8 cellular contexts compared by ENCODE assay signal in genomic region chr16:8964462-8964861, GRCh38. TPM values are rescaled to one million over a fixed set of nuclear protein-coding genes. Genes with fewer than 3 reads are reported as not detected.
DNase-seq lines count a peak whose midpoint lies in the region; ATAC-seq and TF ChIP-seq lines count a peak whose summit lies in the region.

No MANE protein-coding gene starts in this region.

- POLR2A ChIA-PET in naive thymus-derived CD8-positive, alpha-beta T cell (lab: Charles Lee) = interaction anchor here (1.0 to 5.8 kb wide), 4 partner anchors 17 to 127 kb away, joined by 3 to 43 read pairs (median 4); partner anchors contain the start of gene HAPSTR1

- no peaks in the 10 kb centered on the region for H3K9me3 ChIP-seq in colonic mucosa

- H3K4me3 ChIP-seq in AG09309 (ENCODE audit: control insufficient read depth, low read depth, low read length) (peak overlapping the region; percentile 77), colonic mucosa (peak overlapping the region; percentile 58)
- peak overlapping the region; percentile 62 for H3K4me3 ChIP-seq in Jurkat, Clone E6-1 (ENCODE audit: low read length)

- peak overlapping the region in 9 of 10 donors; percentile 40 to 87 (median 75) for H3K27ac Mint-ChIP-seq in naive thymus-derived CD8-positive, alpha-beta T cell

- H3K36me3 ChIP-seq in colonic mucosa = no peaks in the 10 kb centered on the region

- H3K9me3 Mint-ChIP-seq in naive thymus-derived CD8-positive, alpha-beta T cell = no peaks in the 10 kb centered on the region

- peaks cover 22 to 43% (median 32%) of the 10 kb centered on the region in 4 donors for H3K4me1 Mint-ChIP-seq in naive thymus-derived CD8-positive, alpha-beta T cell

- intact Hi-C loops in colonic mucosa (cut with DNase I) = no loop called here

- no peaks in the 10 kb centered on the region for H3K27me3 ChIP-seq in colonic mucosa

- no peak for TF ChIP-seq CTCF in AG09309 (IDR thresholded peaks at IDR 0.05; ENCODE audit: control insufficient read depth, insufficient read depth, low read depth, low read length, missing control alignments)
- no peak for TF ChIP-seq CTCF in colonic mucosa (IDR thresholded peaks at IDR 0.05)

- peak overlapping the region; percentile 36 to 89 (median 78) for H3K4me3 Mint-ChIP-seq in naive thymus-derived CD8-positive, alpha-beta T cell

- ATAC-seq in naive thymus-derived CD8-positive, alpha-beta T cell = no peak
- ATAC-seq in HG02870 (IDR thresholded peaks at IDR 0.05; ENCODE audit: unreplicated experiment) = no peak

- DNase-seq in AG09309 (ENCODE audit: low read depth) (no peak), colonic mucosa (no peak), GM19240 (ENCODE audit: insufficient read length, low spot score) (no peak), DMS79 treated with DMSO at 0.1 percent for 48 hours (lab: John Stamatoyannopoulos, UW) (no peak), NCI-H2171 treated with DMSO at 0.1 percent for 48 hours (lab: John Stamatoyannopoulos, UW) (no peak)
- no peak for DNase-seq in Jurkat, Clone E6-1 (ENCODE audit: low read depth, low spot score)
- DNase-seq in naive thymus-derived CD8-positive, alpha-beta T cell = no peak

- peak overlapping the region; percentile 72 for H3K27ac ChIP-seq in colonic mucosa

- peaks cover 12% of the 10 kb centered on the region for H3K4me1 ChIP-seq in colonic mucosa

- H3K36me3 Mint-ChIP-seq in naive thymus-derived CD8-positive, alpha-beta T cell = peaks cover 0 to 4% (median 0%) of the 10 kb centered on the region in 3 donors

- peak overlapping the region; percentile 75 to 79 for H3K9ac ChIP-seq in colonic mucosa (ENCODE audit: low read depth in 2 of 2, low read length in 2 of 2)

- peaks cover 0 to 2% (median 0%) of the 10 kb centered on the region in 5 donors for H3K27me3 Mint-ChIP-seq in naive thymus-derived CD8-positive, alpha-beta T cell

RNA-seq across cellular contexts. Expression of gene USP7, which starts 0.8 kb away (rescaled TPM):
- 98.6 TPM for polyA plus RNA-seq in Jurkat, Clone E6-1 (2012; ENCODE audit: insufficient read depth, insufficient read length)
- 100 to 1,000 TPM; 147 to 176 TPM for total RNA-seq in colonic mucosa
- total RNA-seq in naive thymus-derived CD8-positive, alpha-beta T cell = 100 to 1,000 TPM; 201 to 207 TPM
- polyA plus RNA-seq in naive thymus-derived CD8-positive, alpha-beta T cell = 1 to 10 TPM; 6.4 to 9.9 (median 9.2) TPM
